Comparison of ENCODE assay signal across 7 cellular contexts in the genomic region with DNA sequence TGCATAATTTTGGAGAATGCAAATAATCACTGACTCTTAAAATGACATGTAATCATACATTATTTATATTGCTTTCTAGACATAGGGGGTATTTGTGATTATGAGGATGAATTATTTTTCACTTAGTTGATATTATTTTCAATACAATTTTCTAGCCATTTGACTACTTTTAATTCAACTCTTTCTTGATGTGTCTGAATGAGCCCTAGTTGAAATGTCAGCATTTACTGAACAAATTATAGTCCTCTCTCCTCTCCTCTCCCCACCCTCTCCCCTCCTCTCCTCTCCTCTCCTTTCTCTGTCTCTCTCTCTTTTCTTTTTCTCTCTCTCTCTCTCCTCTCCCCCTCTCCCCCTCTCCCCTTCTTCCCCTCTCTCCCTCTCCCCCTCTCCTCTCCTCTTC.
"Had no signal": no experiment of that assay in that cellular context is flagged by ENCODE, and none has a peak within 500 bp of the region (broad histone marks: within the 10 kb centered on the region; RNA-seq: fewer than 3 reads in every experiment).

No MANE protein-coding gene starts in this region.

- H3K4me3 ChIP-seq: GM12878 had no signal

- DNase-seq: GDM1, GF-D8 had no signal

- FAIRE-seq: GM12878, GM12891, GM12892, GM18507, GM19239 had no signal

- ATAC-seq: GM12878 had no signal
